ENCODE assay signal across 1 cellular context in genomic region chr2:172095146-172095904, GRCh38.
A peak's percentile ranks its signal among the peaks of the same experiment; 100 is the strongest.
TF ChIP-seq lines count a peak whose summit lies in the region.

No MANE protein-coding gene starts in this region.

TF ChIP-seq in HepG2, 621 proteins besides CTCF, POLR2A, EP300 and RAD21 (continued from another document and continues in another):
- TF ChIP-seq ZBTB49 (CRISPR knock-in tag; IDR thresholded peaks at IDR 0.05; ENCODE audit: borderline replicate concordance): no peak
- TF ChIP-seq PRPF4 (IDR thresholded peaks at IDR 0.05; ENCODE audit: low read depth, low read length, poor library complexity, severe bottlenecking): no peak
- no peak for TF ChIP-seq ZNF644 (CRISPR knock-in tag; IDR thresholded peaks at IDR 0.05; ENCODE audit: low read depth)
- TF ChIP-seq STAT6 (CRISPR knock-in tag; IDR thresholded peaks at IDR 0.05; ENCODE audit: borderline replicate concordance): no peak
- no peak for TF ChIP-seq E2F5 (CRISPR knock-in tag; conservative IDR thresholded peaks at IDR 0.05)
- TF ChIP-seq ZNF18 (CRISPR knock-in tag; IDR thresholded peaks at IDR 0.05; ENCODE audit: insufficient replicate concordance): no peak
- TF ChIP-seq ZNF121 (CRISPR knock-in tag; IDR thresholded peaks at IDR 0.05): peak; percentile 64
- no peak for TF ChIP-seq ZNF337 (CRISPR knock-in tag; IDR thresholded peaks at IDR 0.05; ENCODE audit: borderline replicate concordance, low read depth)
- TF ChIP-seq EZH2 (conservative IDR thresholded peaks at IDR 0.05; ENCODE audit: low read depth, low read length): peak; percentile 21; the same call in 1 of the 2 replicates
- no peak for TF ChIP-seq HOXA3 (CRISPR knock-in tag; IDR thresholded peaks at IDR 0.05)
- TF ChIP-seq SPEN (CRISPR knock-in tag; IDR thresholded peaks at IDR 0.05; ENCODE audit: low read depth): 0 out of 2 replicates have a peak, but pooled peaks have one; percentile 12
- TF ChIP-seq KMT2A (CRISPR knock-in tag; IDR thresholded peaks at IDR 0.05): no peak; the same call in 1 of the 2 replicates
- no peak for TF ChIP-seq ZNF468 (CRISPR knock-in tag; IDR thresholded peaks at IDR 0.05)
- no peak for TF ChIP-seq PTBP1 (IDR thresholded peaks at IDR 0.05; ENCODE audit: low read depth, low read length, poor library complexity, severe bottlenecking)
- no peak for TF ChIP-seq ZNF142 (CRISPR knock-in tag; IDR thresholded peaks at IDR 0.05)
- TF ChIP-seq HNF1A (IDR thresholded peaks at IDR 0.05; ENCODE audit: low read depth): no peak
- TF ChIP-seq HNF1A (CRISPR knock-in tag; IDR thresholded peaks at IDR 0.05; ENCODE audit: borderline replicate concordance): no peak
- TF ChIP-seq PAF1 (CRISPR knock-in tag; IDR thresholded peaks at IDR 0.05): no peak
- no peak for TF ChIP-seq HNRNPL (IDR thresholded peaks at IDR 0.05; ENCODE audit: low read depth, low read length)
- no peak for TF ChIP-seq FOXA3 (CRISPR knock-in tag; IDR thresholded peaks at IDR 0.05)
- no peak for TF ChIP-seq ZNF772 (CRISPR knock-in tag; IDR thresholded peaks at IDR 0.05)
- 0 out of 2 replicates have a peak, but pooled peaks have one; percentile 30 for TF ChIP-seq ZBED4 (CRISPR knock-in tag; IDR thresholded peaks at IDR 0.05; ENCODE audit: borderline replicate concordance)
- 0 out of 2 replicates have a peak, but pooled peaks have one; percentile 5 for TF ChIP-seq PATZ1 (CRISPR knock-in tag; IDR thresholded peaks at IDR 0.05)
- TF ChIP-seq MNT (IDR thresholded peaks at IDR 0.05): no peak
- no peak for TF ChIP-seq KDM4B (CRISPR knock-in tag; IDR thresholded peaks at IDR 0.05)
- no peak for TF ChIP-seq REXO4 (CRISPR knock-in tag; IDR thresholded peaks at IDR 0.05; ENCODE audit: borderline replicate concordance)
